12 cellular contexts compared by ENCODE assay signal in genomic region chrX:107272431-107272921, GRCh38.
DNase-seq lines count a peak whose midpoint lies in the region; ATAC-seq and TF ChIP-seq lines count a peak whose summit lies in the region.
"Had no signal": no experiment of that assay in that cellular context is flagged by ENCODE, and none has a peak within 500 bp of the region (broad histone marks: within the 10 kb centered on the region; RNA-seq: fewer than 3 reads in every experiment).

No MANE protein-coding gene starts in this region.

- H3K9me3 Mint-ChIP-seq in CD4-positive, CD25-positive, alpha-beta regulatory T cell: peaks cover 0 to 1% (median 0%) of the 10 kb centered on the region in 7 donors
- H3K9me3 Mint-ChIP-seq: CD4-positive, alpha-beta memory T cell had no signal

- H3K36me3 Mint-ChIP-seq in CD4-positive, CD25-positive, alpha-beta regulatory T cell: no peaks in the 10 kb centered on the region
- H3K36me3 Mint-ChIP-seq: CD4-positive, alpha-beta memory T cell had no signal

- no peak for ATAC-seq in CD4-positive, CD25-positive, alpha-beta regulatory T cell (ENCODE audit: low read depth in 2 of 2)
- no peak for ATAC-seq in GM19455 (IDR thresholded peaks at IDR 0.05; ENCODE audit: unreplicated experiment)
- ATAC-seq: GM12878 had no signal

- H3K27ac ChIP-seq in CD4-positive, CD25-positive, alpha-beta regulatory T cell (ENCODE audit: insufficient read depth, low read length, poor library complexity, severe bottlenecking): no peak overlapping the region
- H3K27ac ChIP-seq in liver (ENCODE audit: low read depth in 1 of 2, low read length in 2 of 2): no peak overlapping the region
- H3K27ac ChIP-seq: SK-N-MC had no signal

- H3K4me3 ChIP-seq in CD4-positive, CD25-positive, alpha-beta regulatory T cell (ENCODE audit: low read depth, low read length): no peak overlapping the region
- H3K4me3 ChIP-seq in liver (ENCODE audit: low read depth in 1 of 3, low read length in 3 of 3): peak overlapping the region in 1 of 3 donors; percentile 33
- H3K4me3 ChIP-seq: GM12878, SK-N-MC had no signal

- no peaks in the 10 kb centered on the region for H3K4me1 Mint-ChIP-seq in CD4-positive, CD25-positive, alpha-beta regulatory T cell

- TF ChIP-seq RAD21 in liver (IDR thresholded peaks at IDR 0.05): peak; percentile 36 to 46

- H3K27me3 ChIP-seq in CD4-positive, CD25-positive, alpha-beta regulatory T cell (ENCODE audit: control insufficient read depth, insufficient read depth, low read length): no peaks in the 10 kb centered on the region
- H3K27me3 ChIP-seq in liver (ENCODE audit: control insufficient read depth in 4 of 4, insufficient read depth in 4 of 4, low read length in 3 of 4): no peaks in the 10 kb centered on the region

- peak overlapping the region in 2 of 4 donors; percentile 10 to 41 for H3K4me3 Mint-ChIP-seq in CD4-positive, CD25-positive, alpha-beta regulatory T cell

- TF ChIP-seq CTCF in liver (IDR thresholded peaks at IDR 0.05; ENCODE audit: low read depth, low read length, missing input control) (no peak), GM20000 (IDR thresholded peaks at IDR 0.05; ENCODE audit: extremely low read depth, missing control alignments) (no peak)

- H3K9me3 ChIP-seq in CD4-positive, CD25-positive, alpha-beta regulatory T cell (ENCODE audit: control insufficient read depth in 2 of 2, low read length in 2 of 2): no peaks in the 10 kb centered on the region
- peaks cover 0 to 2% (median 0%) of the 10 kb centered on the region in 4 donors for H3K9me3 ChIP-seq in liver (ENCODE audit: control insufficient read depth in 4 of 4, low read length in 3 of 4)

- H3K36me3 ChIP-seq in CD4-positive, CD25-positive, alpha-beta regulatory T cell (ENCODE audit: control insufficient read depth, insufficient read depth, low read length): no peaks in the 10 kb centered on the region
- H3K36me3 ChIP-seq in liver (ENCODE audit: control insufficient read depth in 4 of 4, insufficient read depth in 3 of 4, low read depth in 1 of 4, low read length in 3 of 4): no peaks in the 10 kb centered on the region

- peak in 2 of 3 donors; percentile 1 to 25 for DNase-seq in CD4-positive, CD25-positive, alpha-beta regulatory T cell
- DNase-seq in HuH-7 (ENCODE audit: low spot score): peak; percentile 45
- DNase-seq in ecto neural progenitor cell (ENCODE audit: low spot score): peak; percentile 69
- no peak for DNase-seq in T-helper 9 cell
- DNase-seq in GM20000 (ENCODE audit: low spot score): no peak
- no peak for DNase-seq in inferior parietal cortex (ENCODE audit: extremely low spot score)
- DNase-seq: NCI-H510A treated with DMSO at 0.1 percent for 48 hours had no signal

- H3K4me1 ChIP-seq in CD4-positive, CD25-positive, alpha-beta regulatory T cell (ENCODE audit: control insufficient read depth, insufficient read depth, low read length, poor library complexity, severe bottlenecking): no peaks in the 10 kb centered on the region
- H3K4me1 ChIP-seq in liver (ENCODE audit: control insufficient read depth in 4 of 4, insufficient read depth in 4 of 4, low read length in 3 of 4): peaks cover 0 to 4% (median 0%) of the 10 kb centered on the region in 4 donors

- no peak overlapping the region for H3K27ac Mint-ChIP-seq in CD4-positive, CD25-positive, alpha-beta regulatory T cell
- H3K27ac Mint-ChIP-seq: CD4-positive, alpha-beta memory T cell had no signal

- H3K27me3 Mint-ChIP-seq in CD4-positive, CD25-positive, alpha-beta regulatory T cell: peaks cover 7% of the 10 kb centered on the region

- H3K9ac ChIP-seq in liver (ENCODE audit: low read depth in 1 of 2, low read length in 2 of 2): no peak overlapping the region

- 5% methylated on average over 41 of the region's 41 CpGs for WGBS in liver

TF ChIP-seq in liver, 16 proteins besides CTCF, POLR2A, EP300 and RAD21:
- TF ChIP-seq EGR1 (IDR thresholded peaks at IDR 0.05; ENCODE audit: low read depth in 2 of 2) (no peak), REST (IDR thresholded peaks at IDR 0.05) (no peak), JUND (IDR thresholded peaks at IDR 0.05) (no peak), HNF4G (IDR thresholded peaks at IDR 0.05) (no peak), FOXA1 (IDR thresholded peaks at IDR 0.05) (no peak), MAX (IDR thresholded peaks at IDR 0.05) (no peak), ATF3 (IDR thresholded peaks at IDR 0.05) (no peak), TAF1 (conservative IDR thresholded peaks at IDR 0.05) (no peak), RXRA (IDR thresholded peaks at IDR 0.05) (no peak), GABPA (IDR thresholded peaks at IDR 0.05 in 1 of 2, conservative IDR thresholded peaks at IDR 0.05 in 1 of 2) (no peak), FOXA2 (IDR thresholded peaks at IDR 0.05) (no peak), HNF4A (conservative IDR thresholded peaks at IDR 0.05) (no peak), NR2F2 (IDR thresholded peaks at IDR 0.05) (no peak), SP1 (IDR thresholded peaks at IDR 0.05) (no peak)

Comparison
In these comparisons a context has a peak if more than half of its experiments do, and no peak if none do; other contexts are left out.
1. DNase-seq: peak in CD4-positive, CD25-positive, alpha-beta regulatory T cell (2 of 3), HuH-7 (single experiment) and ecto neural progenitor cell (single experiment); none in T-helper 9 cell (single experiment), GM20000 (single experiment) and inferior parietal cortex (single experiment).